In the genomic region with DNA sequence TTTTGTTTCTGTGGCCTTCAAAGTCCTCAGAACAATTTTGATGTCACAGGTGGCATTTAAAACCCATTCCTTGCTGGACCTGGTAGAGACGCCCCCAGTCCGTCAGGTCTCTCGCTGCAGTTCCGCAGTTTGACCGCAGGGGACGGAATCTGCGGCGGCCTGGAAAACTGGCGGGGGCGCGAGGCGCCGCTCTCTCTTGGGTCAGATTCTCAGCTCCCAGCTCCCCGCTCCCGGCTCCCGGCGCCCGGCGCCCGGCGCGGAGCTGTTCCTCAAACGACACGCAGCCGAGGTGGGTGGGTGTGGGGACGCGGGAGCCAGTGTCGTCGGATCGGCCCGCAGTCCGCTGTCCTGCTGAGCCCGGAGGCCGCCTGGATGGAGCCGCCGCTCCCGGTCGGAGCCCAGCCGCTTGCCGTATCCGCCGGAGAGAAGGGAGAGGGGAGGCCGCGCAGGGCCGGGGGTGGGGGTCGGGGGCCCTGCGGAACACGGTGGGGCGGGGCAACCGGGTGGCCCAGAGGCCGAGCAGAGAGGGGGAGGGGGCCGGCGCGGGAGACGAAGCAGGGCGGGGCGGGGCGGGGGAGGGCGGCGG, we compare ENCODE assay signal across 1 cellular context.
TF ChIP-seq lines count a peak whose summit lies in the region.

A gene (plus strand): TSS at position 192 of the 586 bp plus-strand sequence. CDS start 181 bp downstream, at position 373.

TF ChIP-seq in HepG2, 621 proteins besides CTCF, POLR2A, EP300 and RAD21 (continued from another document and continues in another):
- TF ChIP-seq, protein P1, sequence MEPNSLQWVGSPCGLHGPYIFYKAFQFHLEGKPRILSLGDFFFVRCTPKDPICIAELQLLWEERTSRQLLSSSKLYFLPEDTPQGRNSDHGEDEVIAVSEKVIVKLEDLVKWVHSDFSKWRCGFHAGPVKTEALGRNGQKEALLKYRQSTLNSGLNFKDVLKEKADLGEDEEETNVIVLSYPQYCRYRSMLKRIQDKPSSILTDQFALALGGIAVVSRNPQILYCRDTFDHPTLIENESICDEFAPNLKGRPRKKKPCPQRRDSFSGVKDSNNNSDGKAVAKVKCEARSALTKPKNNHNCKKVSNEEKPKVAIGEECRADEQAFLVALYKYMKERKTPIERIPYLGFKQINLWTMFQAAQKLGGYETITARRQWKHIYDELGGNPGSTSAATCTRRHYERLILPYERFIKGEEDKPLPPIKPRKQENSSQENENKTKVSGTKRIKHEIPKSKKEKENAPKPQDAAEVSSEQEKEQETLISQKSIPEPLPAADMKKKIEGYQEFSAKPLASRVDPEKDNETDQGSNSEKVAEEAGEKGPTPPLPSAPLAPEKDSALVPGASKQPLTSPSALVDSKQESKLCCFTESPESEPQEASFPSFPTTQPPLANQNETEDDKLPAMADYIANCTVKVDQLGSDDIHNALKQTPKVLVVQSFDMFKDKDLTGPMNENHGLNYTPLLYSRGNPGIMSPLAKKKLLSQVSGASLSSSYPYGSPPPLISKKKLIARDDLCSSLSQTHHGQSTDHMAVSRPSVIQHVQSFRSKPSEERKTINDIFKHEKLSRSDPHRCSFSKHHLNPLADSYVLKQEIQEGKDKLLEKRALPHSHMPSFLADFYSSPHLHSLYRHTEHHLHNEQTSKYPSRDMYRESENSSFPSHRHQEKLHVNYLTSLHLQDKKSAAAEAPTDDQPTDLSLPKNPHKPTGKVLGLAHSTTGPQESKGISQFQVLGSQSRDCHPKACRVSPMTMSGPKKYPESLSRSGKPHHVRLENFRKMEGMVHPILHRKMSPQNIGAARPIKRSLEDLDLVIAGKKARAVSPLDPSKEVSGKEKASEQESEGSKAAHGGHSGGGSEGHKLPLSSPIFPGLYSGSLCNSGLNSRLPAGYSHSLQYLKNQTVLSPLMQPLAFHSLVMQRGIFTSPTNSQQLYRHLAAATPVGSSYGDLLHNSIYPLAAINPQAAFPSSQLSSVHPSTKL (CRISPR knock-in tag; IDR thresholded peaks at IDR 0.05): 0 out of 2 replicates have a peak, but pooled peaks have one; percentile 10
- TF ChIP-seq ZNF773 (CRISPR knock-in tag; IDR thresholded peaks at IDR 0.05; ENCODE audit: borderline replicate concordance) (no peak), CBFB (CRISPR knock-in tag; IDR thresholded peaks at IDR 0.05) (no peak), SP1 (IDR thresholded peaks at IDR 0.05) (no peak), SP1 (CRISPR knock-in tag; IDR thresholded peaks at IDR 0.05) (no peak), ZNF570 (CRISPR knock-in tag; IDR thresholded peaks at IDR 0.05; ENCODE audit: borderline replicate concordance) (no peak), SIX1 (CRISPR knock-in tag; IDR thresholded peaks at IDR 0.05; ENCODE audit: borderline replicate concordance) (no peak), KDM2A (CRISPR knock-in tag; IDR thresholded peaks at IDR 0.05; ENCODE audit: borderline replicate concordance, low read depth) (peak; percentile 20; the same call in 1 of the 2 replicates), ZNF552 (CRISPR knock-in tag; IDR thresholded peaks at IDR 0.05; ENCODE audit: borderline replicate concordance) (no peak), FOXK2 (IDR thresholded peaks at IDR 0.05) (no peak), ZNF569 (CRISPR knock-in tag; IDR thresholded peaks at IDR 0.05; ENCODE audit: borderline replicate concordance) (no peak), ZNF777 (CRISPR knock-in tag; IDR thresholded peaks at IDR 0.05) (peak; percentile 52), ZNF17 (CRISPR knock-in tag; IDR thresholded peaks at IDR 0.05) (no peak), ZNF790 (CRISPR knock-in tag; IDR thresholded peaks at IDR 0.05; ENCODE audit: borderline replicate concordance) (no peak), RBAK (CRISPR knock-in tag; IDR thresholded peaks at IDR 0.05) (no peak), ZNF672 (CRISPR knock-in tag; IDR thresholded peaks at IDR 0.05) (no peak), GFI1 (CRISPR knock-in tag; IDR thresholded peaks at IDR 0.05; ENCODE audit: borderline replicate concordance) (no peak), TCF7L2 (IDR thresholded peaks at IDR 0.05; ENCODE audit: low read depth, low read length) (no peak), SMAD3 (CRISPR knock-in tag; IDR thresholded peaks at IDR 0.05) (no peak), CBX2 (IDR thresholded peaks at IDR 0.05; ENCODE audit: low read depth, low read length) (no peak), CBX2 (CRISPR knock-in tag; IDR thresholded peaks at IDR 0.05; ENCODE audit: low read depth) (no peak), XBP1 (CRISPR knock-in tag; IDR thresholded peaks at IDR 0.05) (no peak), TMF1 (CRISPR knock-in tag; IDR thresholded peaks at IDR 0.05; ENCODE audit: low read depth) (no peak), SALL2 (CRISPR knock-in tag; IDR thresholded peaks at IDR 0.05) (peak; percentile 51; the same call in 1 of the 2 replicates), ZMYM3 (CRISPR knock-in tag; IDR thresholded peaks at IDR 0.05) (no peak), ZNF549 (CRISPR knock-in tag; IDR thresholded peaks at IDR 0.05) (no peak), SMARCE1 (IDR thresholded peaks at IDR 0.05; ENCODE audit: borderline replicate concordance) (no peak), ZNF121 (CRISPR knock-in tag; IDR thresholded peaks at IDR 0.05) (no peak), MED1 (CRISPR knock-in tag; IDR thresholded peaks at IDR 0.05) (0 out of 2 replicates have a peak, but pooled peaks have one; percentile 25), SP4 (CRISPR knock-in tag; IDR thresholded peaks at IDR 0.05) (no peak), ZNF468 (CRISPR knock-in tag; IDR thresholded peaks at IDR 0.05) (no peak), KAT2B (IDR thresholded peaks at IDR 0.05; ENCODE audit: borderline replicate concordance, low read depth, low read length) (no peak)
- TF ChIP-seq, protein P2, sequence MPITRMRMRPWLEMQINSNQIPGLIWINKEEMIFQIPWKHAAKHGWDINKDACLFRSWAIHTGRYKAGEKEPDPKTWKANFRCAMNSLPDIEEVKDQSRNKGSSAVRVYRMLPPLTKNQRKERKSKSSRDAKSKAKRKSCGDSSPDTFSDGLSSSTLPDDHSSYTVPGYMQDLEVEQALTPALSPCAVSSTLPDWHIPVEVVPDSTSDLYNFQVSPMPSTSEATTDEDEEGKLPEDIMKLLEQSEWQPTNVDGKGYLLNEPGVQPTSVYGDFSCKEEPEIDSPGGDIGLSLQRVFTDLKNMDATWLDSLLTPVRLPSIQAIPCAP (CRISPR knock-in tag; IDR thresholded peaks at IDR 0.05; ENCODE audit: low read depth): no peak
- TF ChIP-seq, protein P3, sequence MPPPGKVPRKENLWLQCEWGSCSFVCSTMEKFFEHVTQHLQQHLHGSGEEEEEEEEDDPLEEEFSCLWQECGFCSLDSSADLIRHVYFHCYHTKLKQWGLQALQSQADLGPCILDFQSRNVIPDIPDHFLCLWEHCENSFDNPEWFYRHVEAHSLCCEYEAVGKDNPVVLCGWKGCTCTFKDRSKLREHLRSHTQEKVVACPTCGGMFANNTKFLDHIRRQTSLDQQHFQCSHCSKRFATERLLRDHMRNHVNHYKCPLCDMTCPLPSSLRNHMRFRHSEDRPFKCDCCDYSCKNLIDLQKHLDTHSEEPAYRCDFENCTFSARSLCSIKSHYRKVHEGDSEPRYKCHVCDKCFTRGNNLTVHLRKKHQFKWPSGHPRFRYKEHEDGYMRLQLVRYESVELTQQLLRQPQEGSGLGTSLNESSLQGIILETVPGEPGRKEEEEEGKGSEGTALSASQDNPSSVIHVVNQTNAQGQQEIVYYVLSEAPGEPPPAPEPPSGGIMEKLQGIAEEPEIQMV (CRISPR knock-in tag; IDR thresholded peaks at IDR 0.05; ENCODE audit: low read depth): no peak
- TF ChIP-seq, protein P4, sequence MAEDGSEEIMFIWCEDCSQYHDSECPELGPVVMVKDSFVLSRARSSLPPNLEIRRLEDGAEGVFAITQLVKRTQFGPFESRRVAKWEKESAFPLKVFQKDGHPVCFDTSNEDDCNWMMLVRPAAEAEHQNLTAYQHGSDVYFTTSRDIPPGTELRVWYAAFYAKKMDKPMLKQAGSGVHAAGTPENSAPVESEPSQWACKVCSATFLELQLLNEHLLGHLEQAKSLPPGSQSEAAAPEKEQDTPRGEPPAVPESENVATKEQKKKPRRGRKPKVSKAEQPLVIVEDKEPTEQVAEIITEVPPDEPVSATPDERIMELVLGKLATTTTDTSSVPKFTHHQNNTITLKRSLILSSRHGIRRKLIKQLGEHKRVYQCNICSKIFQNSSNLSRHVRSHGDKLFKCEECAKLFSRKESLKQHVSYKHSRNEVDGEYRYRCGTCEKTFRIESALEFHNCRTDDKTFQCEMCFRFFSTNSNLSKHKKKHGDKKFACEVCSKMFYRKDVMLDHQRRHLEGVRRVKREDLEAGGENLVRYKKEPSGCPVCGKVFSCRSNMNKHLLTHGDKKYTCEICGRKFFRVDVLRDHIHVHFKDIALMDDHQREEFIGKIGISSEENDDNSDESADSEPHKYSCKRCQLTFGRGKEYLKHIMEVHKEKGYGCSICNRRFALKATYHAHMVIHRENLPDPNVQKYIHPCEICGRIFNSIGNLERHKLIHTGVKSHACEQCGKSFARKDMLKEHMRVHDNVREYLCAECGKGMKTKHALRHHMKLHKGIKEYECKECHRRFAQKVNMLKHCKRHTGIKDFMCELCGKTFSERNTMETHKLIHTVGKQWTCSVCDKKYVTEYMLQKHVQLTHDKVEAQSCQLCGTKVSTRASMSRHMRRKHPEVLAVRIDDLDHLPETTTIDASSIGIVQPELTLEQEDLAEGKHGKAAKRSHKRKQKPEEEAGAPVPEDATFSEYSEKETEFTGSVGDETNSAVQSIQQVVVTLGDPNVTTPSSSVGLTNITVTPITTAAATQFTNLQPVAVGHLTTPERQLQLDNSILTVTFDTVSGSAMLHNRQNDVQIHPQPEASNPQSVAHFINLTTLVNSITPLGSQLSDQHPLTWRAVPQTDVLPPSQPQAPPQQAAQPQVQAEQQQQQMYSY (CRISPR knock-in tag; IDR thresholded peaks at IDR 0.05): no peak
- TF ChIP-seq, protein P5, sequence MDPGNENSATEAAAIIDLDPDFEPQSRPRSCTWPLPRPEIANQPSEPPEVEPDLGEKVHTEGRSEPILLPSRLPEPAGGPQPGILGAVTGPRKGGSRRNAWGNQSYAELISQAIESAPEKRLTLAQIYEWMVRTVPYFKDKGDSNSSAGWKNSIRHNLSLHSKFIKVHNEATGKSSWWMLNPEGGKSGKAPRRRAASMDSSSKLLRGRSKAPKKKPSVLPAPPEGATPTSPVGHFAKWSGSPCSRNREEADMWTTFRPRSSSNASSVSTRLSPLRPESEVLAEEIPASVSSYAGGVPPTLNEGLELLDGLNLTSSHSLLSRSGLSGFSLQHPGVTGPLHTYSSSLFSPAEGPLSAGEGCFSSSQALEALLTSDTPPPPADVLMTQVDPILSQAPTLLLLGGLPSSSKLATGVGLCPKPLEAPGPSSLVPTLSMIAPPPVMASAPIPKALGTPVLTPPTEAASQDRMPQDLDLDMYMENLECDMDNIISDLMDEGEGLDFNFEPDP (CRISPR knock-in tag; conservative IDR thresholded peaks at IDR 0.05): no peak
- TF ChIP-seq, protein P6, sequence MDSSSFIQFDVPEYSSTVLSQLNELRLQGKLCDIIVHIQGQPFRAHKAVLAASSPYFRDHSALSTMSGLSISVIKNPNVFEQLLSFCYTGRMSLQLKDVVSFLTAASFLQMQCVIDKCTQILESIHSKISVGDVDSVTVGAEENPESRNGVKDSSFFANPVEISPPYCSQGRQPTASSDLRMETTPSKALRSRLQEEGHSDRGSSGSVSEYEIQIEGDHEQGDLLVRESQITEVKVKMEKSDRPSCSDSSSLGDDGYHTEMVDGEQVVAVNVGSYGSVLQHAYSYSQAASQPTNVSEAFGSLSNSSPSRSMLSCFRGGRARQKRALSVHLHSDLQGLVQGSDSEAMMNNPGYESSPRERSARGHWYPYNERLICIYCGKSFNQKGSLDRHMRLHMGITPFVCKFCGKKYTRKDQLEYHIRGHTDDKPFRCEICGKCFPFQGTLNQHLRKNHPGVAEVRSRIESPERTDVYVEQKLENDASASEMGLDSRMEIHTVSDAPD (CRISPR knock-in tag; IDR thresholded peaks at IDR 0.05): no peak
- TF ChIP-seq, protein P7, sequence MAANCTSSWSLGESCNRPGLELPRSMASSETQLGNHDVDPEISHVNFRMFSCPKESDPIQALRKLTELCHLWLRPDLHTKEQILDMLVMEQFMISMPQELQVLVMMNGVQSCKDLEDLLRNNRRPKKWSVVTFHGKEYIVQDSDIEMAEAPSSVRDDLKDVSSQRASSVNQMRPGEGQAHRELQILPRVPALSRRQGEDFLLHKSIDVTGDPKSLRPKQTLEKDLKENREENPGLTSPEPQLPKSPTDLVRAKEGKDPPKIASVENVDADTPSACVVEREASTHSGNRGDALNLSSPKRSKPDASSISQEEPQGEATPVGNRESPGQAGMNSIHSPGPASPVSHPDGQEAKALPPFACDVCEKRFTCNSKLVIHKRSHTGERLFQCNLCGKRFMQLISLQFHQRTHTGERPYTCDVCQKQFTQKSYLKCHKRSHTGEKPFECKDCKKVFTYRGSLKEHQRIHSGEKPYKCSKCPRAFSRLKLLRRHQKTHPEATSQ (CRISPR knock-in tag; IDR thresholded peaks at IDR 0.05; ENCODE audit: borderline replicate concordance): no peak
- TF ChIP-seq, protein P8, sequence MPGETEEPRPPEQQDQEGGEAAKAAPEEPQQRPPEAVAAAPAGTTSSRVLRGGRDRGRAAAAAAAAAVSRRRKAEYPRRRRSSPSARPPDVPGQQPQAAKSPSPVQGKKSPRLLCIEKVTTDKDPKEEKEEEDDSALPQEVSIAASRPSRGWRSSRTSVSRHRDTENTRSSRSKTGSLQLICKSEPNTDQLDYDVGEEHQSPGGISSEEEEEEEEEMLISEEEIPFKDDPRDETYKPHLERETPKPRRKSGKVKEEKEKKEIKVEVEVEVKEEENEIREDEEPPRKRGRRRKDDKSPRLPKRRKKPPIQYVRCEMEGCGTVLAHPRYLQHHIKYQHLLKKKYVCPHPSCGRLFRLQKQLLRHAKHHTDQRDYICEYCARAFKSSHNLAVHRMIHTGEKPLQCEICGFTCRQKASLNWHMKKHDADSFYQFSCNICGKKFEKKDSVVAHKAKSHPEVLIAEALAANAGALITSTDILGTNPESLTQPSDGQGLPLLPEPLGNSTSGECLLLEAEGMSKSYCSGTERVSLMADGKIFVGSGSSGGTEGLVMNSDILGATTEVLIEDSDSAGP (CRISPR knock-in tag; IDR thresholded peaks at IDR 0.05; ENCODE audit: borderline replicate concordance): no peak
- TF ChIP-seq, protein P9, sequence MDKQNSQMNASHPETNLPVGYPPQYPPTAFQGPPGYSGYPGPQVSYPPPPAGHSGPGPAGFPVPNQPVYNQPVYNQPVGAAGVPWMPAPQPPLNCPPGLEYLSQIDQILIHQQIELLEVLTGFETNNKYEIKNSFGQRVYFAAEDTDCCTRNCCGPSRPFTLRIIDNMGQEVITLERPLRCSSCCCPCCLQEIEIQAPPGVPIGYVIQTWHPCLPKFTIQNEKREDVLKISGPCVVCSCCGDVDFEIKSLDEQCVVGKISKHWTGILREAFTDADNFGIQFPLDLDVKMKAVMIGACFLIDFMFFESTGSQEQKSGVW (CRISPR knock-in tag; IDR thresholded peaks at IDR 0.05; ENCODE audit: borderline replicate concordance): no peak
- TF ChIP-seq, protein P10, sequence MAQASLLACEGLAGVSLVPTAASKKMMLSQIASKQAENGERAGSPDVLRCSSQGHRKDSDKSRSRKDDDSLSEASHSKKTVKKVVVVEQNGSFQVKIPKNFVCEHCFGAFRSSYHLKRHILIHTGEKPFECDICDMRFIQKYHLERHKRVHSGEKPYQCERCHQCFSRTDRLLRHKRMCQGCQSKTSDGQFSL (CRISPR knock-in tag; IDR thresholded peaks at IDR 0.05): 0 out of 2 replicates have a peak, but pooled peaks have one; percentile 38
